In genomic region chr14:102316746-102317563, GRCh38 we compare ENCODE assay signal across 1 cellular context.
TF ChIP-seq lines count a peak whose summit lies in the region.

No MANE protein-coding gene starts in this region.

TF ChIP-seq in HepG2, 621 proteins besides CTCF, POLR2A, EP300 and RAD21 (continued from another document and continues in another):
- TF ChIP-seq NFIB (CRISPR knock-in tag; IDR thresholded peaks at IDR 0.05; ENCODE audit: borderline replicate concordance) = no peak
- no peak for TF ChIP-seq PREB (CRISPR knock-in tag; IDR thresholded peaks at IDR 0.05)
- no peak; the same call in 1 of the 2 replicates for TF ChIP-seq SP140L (CRISPR knock-in tag; IDR thresholded peaks at IDR 0.05; ENCODE audit: borderline replicate concordance)
- no peak; the same call in 1 of the 2 replicates for TF ChIP-seq ZNF431 (CRISPR knock-in tag; IDR thresholded peaks at IDR 0.05; ENCODE audit: borderline replicate concordance, low read depth)
- TF ChIP-seq TFDP2 (CRISPR knock-in tag; IDR thresholded peaks at IDR 0.05) = peak; percentile 23; the same call in 1 of the 2 replicates
- TF ChIP-seq TEAD3 (CRISPR knock-in tag; optimal IDR thresholded peaks at IDR 0.05; ENCODE audit: borderline replicate concordance) = peak; percentile 89
- no peak for TF ChIP-seq ZNF749 (CRISPR knock-in tag; IDR thresholded peaks at IDR 0.05; ENCODE audit: borderline replicate concordance)
- TF ChIP-seq DBP (CRISPR knock-in tag; IDR thresholded peaks at IDR 0.05; ENCODE audit: not compliant biosample characterization) = no peak
- peak; percentile 56; the same call in 1 of the 2 replicates for TF ChIP-seq GATAD1 (CRISPR knock-in tag; IDR thresholded peaks at IDR 0.05)
- 0 out of 2 replicates have a peak, but pooled peaks have one; percentile 17 for TF ChIP-seq THAP7 (CRISPR knock-in tag; IDR thresholded peaks at IDR 0.05)
- no peak for TF ChIP-seq FOXO4 (CRISPR knock-in tag; conservative IDR thresholded peaks at IDR 0.05)
- TF ChIP-seq SMARCE1 (IDR thresholded peaks at IDR 0.05; ENCODE audit: borderline replicate concordance) = no peak
- peak; percentile 49; the same call in 1 of the 2 replicates for TF ChIP-seq TAF1 (CRISPR knock-in tag; IDR thresholded peaks at IDR 0.05)
- no peak for TF ChIP-seq HES4 (CRISPR knock-in tag; IDR thresholded peaks at IDR 0.05; ENCODE audit: borderline replicate concordance)
- no peak for TF ChIP-seq ATF6 (CRISPR knock-in tag; conservative IDR thresholded peaks at IDR 0.05)
- TF ChIP-seq HDAC6 (IDR thresholded peaks at IDR 0.05; ENCODE audit: low read depth, low read length) = no peak
- no peak for TF ChIP-seq KDM6A (CRISPR knock-in tag; IDR thresholded peaks at IDR 0.05; ENCODE audit: low read depth)
- TF ChIP-seq SNAI1 (CRISPR knock-in tag; IDR thresholded peaks at IDR 0.05; ENCODE audit: borderline replicate concordance) = peak; percentile 76; the same call in 1 of the 2 replicates
- TF ChIP-seq SAFB2 (CRISPR knock-in tag; IDR thresholded peaks at IDR 0.05; ENCODE audit: borderline replicate concordance, low read depth) = no peak
- TF ChIP-seq ZNF547 (CRISPR knock-in tag; IDR thresholded peaks at IDR 0.05) = peak; percentile 72; the same call in 1 of the 2 replicates
- peak; percentile 65 for TF ChIP-seq PHF8 (CRISPR knock-in tag; IDR thresholded peaks at IDR 0.05)
- 0 out of 2 replicates have a peak, but pooled peaks have one; percentile 39 for TF ChIP-seq ZNF256 (CRISPR knock-in tag; conservative IDR thresholded peaks at IDR 0.05)
- no peak for TF ChIP-seq MED13 (CRISPR knock-in tag; IDR thresholded peaks at IDR 0.05)
- TF ChIP-seq ZNF776 (CRISPR knock-in tag; IDR thresholded peaks at IDR 0.05) = peak; percentile 68
- TF ChIP-seq ZNF264 (CRISPR knock-in tag; IDR thresholded peaks at IDR 0.05) = peak; percentile 72; the same call in 1 of the 2 replicates
- no peak for TF ChIP-seq PHB2 (IDR thresholded peaks at IDR 0.05; ENCODE audit: partially characterized antibody)
- no peak for TF ChIP-seq ZNF44 (CRISPR knock-in tag; IDR thresholded peaks at IDR 0.05)
- no peak for TF ChIP-seq ZSCAN20 (CRISPR knock-in tag; IDR thresholded peaks at IDR 0.05; ENCODE audit: borderline replicate concordance)
- no peak for TF ChIP-seq ZNF777 (CRISPR knock-in tag; IDR thresholded peaks at IDR 0.05)
- no peak; the same call in 1 of the 2 replicates for TF ChIP-seq ZNF839 (CRISPR knock-in tag; IDR thresholded peaks at IDR 0.05; ENCODE audit: borderline replicate concordance)
- no peak for TF ChIP-seq LBX2 (CRISPR knock-in tag; IDR thresholded peaks at IDR 0.05; ENCODE audit: borderline replicate concordance)
- TF ChIP-seq ZNF543 (CRISPR knock-in tag; IDR thresholded peaks at IDR 0.05) = no peak
- TF ChIP-seq ZEB1 (IDR thresholded peaks at IDR 0.05; ENCODE audit: insufficient replicate concordance, low read depth) = peak; percentile 75
- no peak for TF ChIP-seq ZNF138 (CRISPR knock-in tag; IDR thresholded peaks at IDR 0.05; ENCODE audit: low read depth)
- TF ChIP-seq SMAD9 (CRISPR knock-in tag; IDR thresholded peaks at IDR 0.05) = no peak
- TF ChIP-seq JUN (CRISPR knock-in tag; IDR thresholded peaks at IDR 0.05) = no peak
- no peak for TF ChIP-seq CBX2 (IDR thresholded peaks at IDR 0.05; ENCODE audit: low read depth, low read length)
- TF ChIP-seq CBX2 (CRISPR knock-in tag; IDR thresholded peaks at IDR 0.05; ENCODE audit: low read depth) = no peak
- TF ChIP-seq PAXIP1 (CRISPR knock-in tag; conservative IDR thresholded peaks at IDR 0.05) = no peak; the same call in none of the 2 replicates
- TF ChIP-seq CC2D1A (CRISPR knock-in tag; IDR thresholded peaks at IDR 0.05) = no peak
- 0 out of 2 replicates have a peak, but pooled peaks have one; percentile 46 for TF ChIP-seq ZSCAN30 (CRISPR knock-in tag; IDR thresholded peaks at IDR 0.05)
- TF ChIP-seq MBD4 (IDR thresholded peaks at IDR 0.05; ENCODE audit: borderline replicate concordance, low read length) = no peak
- peak; percentile 74; the same call in 1 of the 2 replicates for TF ChIP-seq ARID4A (CRISPR knock-in tag; IDR thresholded peaks at IDR 0.05; ENCODE audit: borderline replicate concordance)
- peak; percentile 65; the same call in 1 of the 2 replicates for TF ChIP-seq HDAC1 (CRISPR knock-in tag; IDR thresholded peaks at IDR 0.05)
- TF ChIP-seq ZNF556 (CRISPR knock-in tag; IDR thresholded peaks at IDR 0.05; ENCODE audit: borderline replicate concordance) = no peak; the same call in 1 of the 2 replicates
- TF ChIP-seq NFKBIZ (CRISPR knock-in tag; IDR thresholded peaks at IDR 0.05) = peak; percentile 42; the same call in 1 of the 2 replicates
- TF ChIP-seq HMG20B (CRISPR knock-in tag; conservative IDR thresholded peaks at IDR 0.05) = no peak
- TF ChIP-seq HOMEZ (CRISPR knock-in tag; IDR thresholded peaks at IDR 0.05; ENCODE audit: low read depth) = no peak
- no peak for TF ChIP-seq ZNF34 (CRISPR knock-in tag; IDR thresholded peaks at IDR 0.05; ENCODE audit: borderline replicate concordance)
- TF ChIP-seq ZFP37 (CRISPR knock-in tag; IDR thresholded peaks at IDR 0.05; ENCODE audit: borderline replicate concordance) = no peak
- TF ChIP-seq ELF4 (CRISPR knock-in tag; IDR thresholded peaks at IDR 0.05; ENCODE audit: borderline replicate concordance) = peak; percentile 24; the same call in 1 of the 2 replicates
